1 cellular context compared by ENCODE assay signal in genomic region chr18:9615280-9615797, GRCh38.
TF ChIP-seq lines count a peak whose summit lies in the region.

No MANE protein-coding gene starts in this region.

TF ChIP-seq in K562, 482 proteins besides CTCF, POLR2A, EP300 and RAD21 (continued from another document and continues in another):
- TF ChIP-seq TRIM25 (IDR thresholded peaks at IDR 0.05; ENCODE audit: borderline replicate concordance) (no peak), HNRNPH1 (optimal IDR thresholded peaks at IDR 0.05; ENCODE audit: low read depth, low read length) (no peak), MAFG (tag; conservative IDR thresholded peaks at IDR 0.05) (no peak), TAF15 (IDR thresholded peaks at IDR 0.05; ENCODE audit: low read depth, low read length) (no peak), NFIC (IDR thresholded peaks at IDR 0.05) (no peak), YY1 (IDR thresholded peaks at IDR 0.05; ENCODE audit: borderline replicate concordance in 1 of 3, control insufficient read depth in 1 of 3, extremely low read depth in 1 of 3, insufficient read depth in 3 of 3, insufficient read length in 1 of 3, insufficient replicate concordance in 2 of 3, low read depth in 1 of 3, low read length in 2 of 3) (peak in 1 of 3 experiments; percentile 80), PRDM10 (IDR thresholded peaks at IDR 0.05; ENCODE audit: partially characterized antibody) (no peak), PHF8 (IDR thresholded peaks at IDR 0.05; ENCODE audit: borderline replicate concordance, low read length) (no peak), RBFOX2 (IDR thresholded peaks at IDR 0.05; ENCODE audit: low read depth, low read length) (no peak), JUND (IDR thresholded peaks at IDR 0.05; ENCODE audit: borderline replicate concordance, low read depth, low read length) (no peak), JUND (tag; IDR thresholded peaks at IDR 0.05; ENCODE audit: borderline replicate concordance, low read depth, low read length) (no peak), MCM3 (IDR thresholded peaks at IDR 0.05) (no peak), ZNF316 (IDR thresholded peaks at IDR 0.05) (no peak), KDM5B (IDR thresholded peaks at IDR 0.05; ENCODE audit: insufficient replicate concordance, low read depth, low read length) (peak; percentile 24), SMARCC2 (IDR thresholded peaks at IDR 0.05; ENCODE audit: low read depth) (no peak), SIN3A (IDR thresholded peaks at IDR 0.05; ENCODE audit: borderline replicate concordance in 2 of 2, control insufficient read depth in 1 of 2, low read depth in 2 of 2, low read length in 2 of 2) (0 out of 4 replicates have a peak, but pooled peaks of 1 of the 2 experiments have one; percentile 31), ZNF695 (CRISPR knock-in tag; IDR thresholded peaks at IDR 0.05) (no peak), HNRNPLL (IDR thresholded peaks at IDR 0.05; ENCODE audit: low read depth, low read length, poor library complexity, severe bottlenecking) (peak; percentile 1), BRCA1 (IDR thresholded peaks at IDR 0.05) (no peak), BRCA1 (CRISPR knock-in tag; IDR thresholded peaks at IDR 0.05) (no peak), POLR2AphosphoS2 (IDR thresholded peaks at IDR 0.05; ENCODE audit: low read length) (no peak), CBFB (CRISPR knock-in tag; IDR thresholded peaks at IDR 0.05) (no peak), BHLHE40 (IDR thresholded peaks at IDR 0.05; ENCODE audit: low read length) (no peak), ZNF398 (CRISPR knock-in tag; IDR thresholded peaks at IDR 0.05) (no peak)
- TF ChIP-seq, protein P1, sequence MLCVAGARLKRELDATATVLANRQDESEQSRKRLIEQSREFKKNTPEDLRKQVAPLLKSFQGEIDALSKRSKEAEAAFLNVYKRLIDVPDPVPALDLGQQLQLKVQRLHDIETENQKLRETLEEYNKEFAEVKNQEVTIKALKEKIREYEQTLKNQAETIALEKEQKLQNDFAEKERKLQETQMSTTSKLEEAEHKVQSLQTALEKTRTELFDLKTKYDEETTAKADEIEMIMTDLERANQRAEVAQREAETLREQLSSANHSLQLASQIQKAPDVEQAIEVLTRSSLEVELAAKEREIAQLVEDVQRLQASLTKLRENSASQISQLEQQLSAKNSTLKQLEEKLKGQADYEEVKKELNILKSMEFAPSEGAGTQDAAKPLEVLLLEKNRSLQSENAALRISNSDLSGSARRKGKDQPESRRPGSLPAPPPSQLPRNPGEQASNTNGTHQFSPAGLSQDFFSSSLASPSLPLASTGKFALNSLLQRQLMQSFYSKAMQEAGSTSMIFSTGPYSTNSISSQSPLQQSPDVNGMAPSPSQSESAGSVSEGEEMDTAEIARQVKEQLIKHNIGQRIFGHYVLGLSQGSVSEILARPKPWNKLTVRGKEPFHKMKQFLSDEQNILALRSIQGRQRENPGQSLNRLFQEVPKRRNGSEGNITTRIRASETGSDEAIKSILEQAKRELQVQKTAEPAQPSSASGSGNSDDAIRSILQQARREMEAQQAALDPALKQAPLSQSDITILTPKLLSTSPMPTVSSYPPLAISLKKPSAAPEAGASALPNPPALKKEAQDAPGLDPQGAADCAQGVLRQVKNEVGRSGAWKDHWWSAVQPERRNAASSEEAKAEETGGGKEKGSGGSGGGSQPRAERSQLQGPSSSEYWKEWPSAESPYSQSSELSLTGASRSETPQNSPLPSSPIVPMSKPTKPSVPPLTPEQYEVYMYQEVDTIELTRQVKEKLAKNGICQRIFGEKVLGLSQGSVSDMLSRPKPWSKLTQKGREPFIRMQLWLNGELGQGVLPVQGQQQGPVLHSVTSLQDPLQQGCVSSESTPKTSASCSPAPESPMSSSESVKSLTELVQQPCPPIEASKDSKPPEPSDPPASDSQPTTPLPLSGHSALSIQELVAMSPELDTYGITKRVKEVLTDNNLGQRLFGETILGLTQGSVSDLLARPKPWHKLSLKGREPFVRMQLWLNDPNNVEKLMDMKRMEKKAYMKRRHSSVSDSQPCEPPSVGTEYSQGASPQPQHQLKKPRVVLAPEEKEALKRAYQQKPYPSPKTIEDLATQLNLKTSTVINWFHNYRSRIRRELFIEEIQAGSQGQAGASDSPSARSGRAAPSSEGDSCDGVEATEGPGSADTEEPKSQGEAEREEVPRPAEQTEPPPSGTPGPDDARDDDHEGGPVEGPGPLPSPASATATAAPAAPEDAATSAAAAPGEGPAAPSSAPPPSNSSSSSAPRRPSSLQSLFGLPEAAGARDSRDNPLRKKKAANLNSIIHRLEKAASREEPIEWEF (CRISPR knock-in tag; IDR thresholded peaks at IDR 0.05), result peak; percentile 76; the same call in 1 of the 2 replicates
- TF ChIP-seq, protein P2, sequence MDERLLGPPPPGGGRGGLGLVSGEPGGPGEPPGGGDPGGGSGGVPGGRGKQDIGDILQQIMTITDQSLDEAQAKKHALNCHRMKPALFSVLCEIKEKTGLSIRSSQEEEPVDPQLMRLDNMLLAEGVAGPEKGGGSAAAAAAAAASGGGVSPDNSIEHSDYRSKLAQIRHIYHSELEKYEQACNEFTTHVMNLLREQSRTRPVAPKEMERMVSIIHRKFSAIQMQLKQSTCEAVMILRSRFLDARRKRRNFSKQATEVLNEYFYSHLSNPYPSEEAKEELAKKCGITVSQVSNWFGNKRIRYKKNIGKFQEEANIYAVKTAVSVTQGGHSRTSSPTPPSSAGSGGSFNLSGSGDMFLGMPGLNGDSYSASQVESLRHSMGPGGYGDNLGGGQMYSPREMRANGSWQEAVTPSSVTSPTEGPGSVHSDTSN (CRISPR knock-in tag; IDR thresholded peaks at IDR 0.05; ENCODE audit: low read depth), result no peak
- TF ChIP-seq, protein P2 (tag; conservative IDR thresholded peaks at IDR 0.05; ENCODE audit: low read depth), result no peak
- TF ChIP-seq, protein P3, sequence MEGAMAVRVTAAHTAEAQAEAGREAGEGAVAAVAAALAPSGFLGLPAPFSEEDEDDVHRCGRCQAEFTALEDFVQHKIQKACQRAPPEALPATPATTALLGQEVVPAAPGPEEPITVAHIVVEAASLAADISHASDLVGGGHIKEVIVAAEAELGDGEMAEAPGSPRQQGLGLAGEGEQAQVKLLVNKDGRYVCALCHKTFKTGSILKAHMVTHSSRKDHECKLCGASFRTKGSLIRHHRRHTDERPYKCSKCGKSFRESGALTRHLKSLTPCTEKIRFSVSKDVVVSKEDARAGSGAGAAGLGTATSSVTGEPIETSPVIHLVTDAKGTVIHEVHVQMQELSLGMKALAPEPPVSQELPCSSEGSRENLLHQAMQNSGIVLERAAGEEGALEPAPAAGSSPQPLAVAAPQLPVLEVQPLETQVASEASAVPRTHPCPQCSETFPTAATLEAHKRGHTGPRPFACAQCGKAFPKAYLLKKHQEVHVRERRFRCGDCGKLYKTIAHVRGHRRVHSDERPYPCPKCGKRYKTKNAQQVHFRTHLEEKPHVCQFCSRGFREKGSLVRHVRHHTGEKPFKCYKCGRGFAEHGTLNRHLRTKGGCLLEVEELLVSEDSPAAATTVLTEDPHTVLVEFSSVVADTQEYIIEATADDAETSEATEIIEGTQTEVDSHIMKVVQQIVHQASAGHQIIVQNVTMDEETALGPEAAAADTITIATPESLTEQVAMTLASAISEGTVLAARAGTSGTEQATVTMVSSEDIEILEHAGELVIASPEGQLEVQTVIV (CRISPR knock-in tag; IDR thresholded peaks at IDR 0.05; ENCODE audit: borderline replicate concordance), result no peak
- TF ChIP-seq, protein P4, sequence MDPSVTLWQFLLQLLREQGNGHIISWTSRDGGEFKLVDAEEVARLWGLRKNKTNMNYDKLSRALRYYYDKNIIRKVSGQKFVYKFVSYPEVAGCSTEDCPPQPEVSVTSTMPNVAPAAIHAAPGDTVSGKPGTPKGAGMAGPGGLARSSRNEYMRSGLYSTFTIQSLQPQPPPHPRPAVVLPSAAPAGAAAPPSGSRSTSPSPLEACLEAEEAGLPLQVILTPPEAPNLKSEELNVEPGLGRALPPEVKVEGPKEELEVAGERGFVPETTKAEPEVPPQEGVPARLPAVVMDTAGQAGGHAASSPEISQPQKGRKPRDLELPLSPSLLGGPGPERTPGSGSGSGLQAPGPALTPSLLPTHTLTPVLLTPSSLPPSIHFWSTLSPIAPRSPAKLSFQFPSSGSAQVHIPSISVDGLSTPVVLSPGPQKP (CRISPR knock-in tag; IDR thresholded peaks at IDR 0.05), result no peak
- TF ChIP-seq, protein P5, sequence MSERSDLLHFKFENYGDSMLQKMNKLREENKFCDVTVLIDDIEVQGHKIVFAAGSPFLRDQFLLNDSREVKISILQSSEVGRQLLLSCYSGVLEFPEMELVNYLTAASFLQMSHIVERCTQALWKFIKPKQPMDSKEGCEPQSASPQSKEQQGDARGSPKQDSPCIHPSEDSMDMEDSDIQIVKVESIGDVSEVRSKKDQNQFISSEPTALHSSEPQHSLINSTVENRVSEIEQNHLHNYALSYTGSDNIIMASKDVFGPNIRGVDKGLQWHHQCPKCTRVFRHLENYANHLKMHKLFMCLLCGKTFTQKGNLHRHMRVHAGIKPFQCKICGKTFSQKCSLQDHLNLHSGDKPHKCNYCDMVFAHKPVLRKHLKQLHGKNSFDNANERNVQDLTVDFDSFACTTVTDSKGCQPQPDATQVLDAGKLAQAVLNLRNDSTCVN (CRISPR knock-in tag; IDR thresholded peaks at IDR 0.05), result no peak
- TF ChIP-seq, protein P6, sequence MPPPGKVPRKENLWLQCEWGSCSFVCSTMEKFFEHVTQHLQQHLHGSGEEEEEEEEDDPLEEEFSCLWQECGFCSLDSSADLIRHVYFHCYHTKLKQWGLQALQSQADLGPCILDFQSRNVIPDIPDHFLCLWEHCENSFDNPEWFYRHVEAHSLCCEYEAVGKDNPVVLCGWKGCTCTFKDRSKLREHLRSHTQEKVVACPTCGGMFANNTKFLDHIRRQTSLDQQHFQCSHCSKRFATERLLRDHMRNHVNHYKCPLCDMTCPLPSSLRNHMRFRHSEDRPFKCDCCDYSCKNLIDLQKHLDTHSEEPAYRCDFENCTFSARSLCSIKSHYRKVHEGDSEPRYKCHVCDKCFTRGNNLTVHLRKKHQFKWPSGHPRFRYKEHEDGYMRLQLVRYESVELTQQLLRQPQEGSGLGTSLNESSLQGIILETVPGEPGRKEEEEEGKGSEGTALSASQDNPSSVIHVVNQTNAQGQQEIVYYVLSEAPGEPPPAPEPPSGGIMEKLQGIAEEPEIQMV (tag; conservative IDR thresholded peaks at IDR 0.05; ENCODE audit: low read depth), result 0 out of 2 replicates have a peak, but pooled peaks have one; percentile 10
